ENCODE assay signal across 8 cellular contexts in the genomic region with DNA sequence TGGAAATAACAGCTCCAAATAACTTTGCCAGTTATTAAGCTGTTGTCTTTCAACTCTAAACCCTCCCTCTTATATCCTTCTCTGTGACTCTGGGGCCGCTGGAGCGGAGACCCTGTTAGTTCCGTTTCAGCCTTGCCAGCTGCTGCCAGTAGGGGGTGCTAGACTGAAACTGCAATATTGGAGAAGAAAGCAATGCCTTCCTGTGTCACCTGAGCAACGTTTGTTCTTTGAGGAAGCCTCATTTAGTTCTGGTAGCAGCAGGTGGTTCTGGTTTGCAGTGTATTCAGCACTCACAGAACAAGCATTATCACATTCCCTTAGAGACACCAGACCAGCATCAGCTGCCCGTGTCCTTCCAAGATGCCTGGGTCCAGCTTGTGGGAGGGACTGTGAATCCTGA. TPM values are rescaled to one million over a fixed set of nuclear protein-coding genes. Genes with fewer than 3 reads are reported as not detected.
A peak's percentile ranks its signal among the peaks of the same experiment; 100 is the strongest.
DNase-seq lines count a peak whose midpoint lies in the region; ATAC-seq and TF ChIP-seq lines count a peak whose summit lies in the region.

No MANE protein-coding gene starts in this region.

- peaks cover 0 to 4% (median 4%) of the 10 kb centered on the region in 3 donors for H3K36me3 Mint-ChIP-seq in immature natural killer cell

- BruUV-seq in Panc1 (replicated peaks; lab: Mats Ljungman, UMichigan): no TSS peak

- intact Hi-C loops in Panc1 (cut with micrococcal nuclease; ENCODE audit: unreplicated experiment): no loop called here

- POLR2A ChIA-PET in BJ (lab: Charles Lee): no interaction called here
- POLR2A ChIA-PET in Panc1 (lab: Charles Lee): no interaction called here

- in situ Hi-C loops in Panc1 (cut with HindIII; ENCODE audit: low pct_unique_long_range_greater_than_20kb, low sequenced_read_pairs): no loop called here

- H3K27me3 ChIP-seq in BJ (ENCODE audit: control insufficient read depth, insufficient read depth, low read length) (0 out of 2 replicates have a peak, but pooled peaks cover 1% of the 10 kb centered on the region), Panc1 (ENCODE audit: control insufficient read depth, insufficient read depth, low read length) (no peaks in the 10 kb centered on the region), hepatocyte (no peaks in the 10 kb centered on the region)

- H3K27ac Mint-ChIP-seq in immature natural killer cell: no peak overlapping the region

- ATAC-seq in GM18519 (IDR thresholded peaks at IDR 0.05; ENCODE audit: low FRiP score, unreplicated experiment) (peak; percentile 54), Panc1 (no peak), GM21423 (IDR thresholded peaks at IDR 0.05; ENCODE audit: unreplicated experiment) (no peak)

- H3K36me3 ChIP-seq in BJ (ENCODE audit: control insufficient read depth, insufficient read depth, low read length) (no peaks in the 10 kb centered on the region), Panc1 (ENCODE audit: control insufficient read depth, insufficient read depth, low read length) (no peaks in the 10 kb centered on the region), hepatocyte (replicated peaks; ENCODE audit: insufficient read depth, low read depth) (no peaks in the 10 kb centered on the region)

- no peaks in the 10 kb centered on the region for H3K4me1 Mint-ChIP-seq in immature natural killer cell

- no peaks in the 10 kb centered on the region for H3K79me2 ChIP-seq in hepatocyte

- no peaks in the 10 kb centered on the region for H3K9me2 ChIP-seq in hepatocyte (replicated peaks; ENCODE audit: insufficient read depth)

- CTCF ChIA-PET in BJ (lab: Yijun Ruan, JAX): interaction anchor here (0.7 to 1.6 kb wide), 6 partner anchors 11 to 518 kb away, joined by 3 to 6 read pairs (median 3); no protein-coding TSS in a partner anchor
- CTCF ChIA-PET in Panc1 (lab: Charles Lee): no interaction called here

- H3K27ac ChIP-seq in Panc1 (ENCODE audit: low read length): no peak overlapping the region
- no peak overlapping the region for H3K27ac ChIP-seq in hepatocyte

- DNase-seq in BJ (ENCODE audit: low read depth) (no peak), Panc1 (ENCODE audit: low read depth, low spot score) (no peak), hepatocyte (ENCODE audit: low spot score) (no peak), immature natural killer cell (no peak), NCI-H2107 treated with DMSO at 0.1 percent for 48 hours (lab: John Stamatoyannopoulos, UW; ENCODE audit: unreplicated experiment) (no peak), islet precursor cell (no peak)

- H3K4me3 ChIP-seq in BJ (ENCODE audit: low read depth, low read length): no peak overlapping the region
- H3K4me3 ChIP-seq in Panc1 (ENCODE audit: low read depth in 2 of 2, low read length in 2 of 2): no peak overlapping the region
- H3K4me3 ChIP-seq in hepatocyte: no peak overlapping the region

- H3K4me1 ChIP-seq in Panc1 (ENCODE audit: control insufficient read depth, insufficient read depth, low read length) (no peaks in the 10 kb centered on the region), hepatocyte (ENCODE audit: insufficient read depth) (peaks cover 7% of the 10 kb centered on the region)

- TF ChIP-seq CTCF in BJ (IDR thresholded peaks at IDR 0.05; ENCODE audit: insufficient read depth, low read depth, low read length) (peak; percentile 51; the same call in 1 of the 2 replicates), Panc1 (IDR thresholded peaks at IDR 0.05) (peak; percentile 76), hepatocyte (IDR thresholded peaks at IDR 0.05; ENCODE audit: poor library complexity) (peak; percentile 41)

- no peaks in the 10 kb centered on the region for H3K9me3 Mint-ChIP-seq in immature natural killer cell

- H4K20me1 ChIP-seq in hepatocyte (ENCODE audit: insufficient read depth, poor library complexity, severe bottlenecking): no peaks in the 10 kb centered on the region

- peaks cover 0 to 3% (median 2%) of the 10 kb centered on the region in 3 donors for H3K27me3 Mint-ChIP-seq in immature natural killer cell (ENCODE audit: low read depth in 3 of 3)

- WGBS in hepatocyte (ENCODE audit: low lambda C conversion rate, missing lambda C conversion rate): 76% methylated on average over 5 of the region's 5 CpGs

- no peak overlapping the region for H2AFZ ChIP-seq in hepatocyte

- no peaks in the 10 kb centered on the region for H3K9me3 ChIP-seq in Panc1 (ENCODE audit: control insufficient read depth, insufficient read depth, low read depth, low read length)
- H3K9me3 ChIP-seq in hepatocyte (ENCODE audit: low read depth): no peaks in the 10 kb centered on the region

- no peak overlapping the region for H3K4me3 Mint-ChIP-seq in immature natural killer cell

- no peak overlapping the region for H3K4me2 ChIP-seq in hepatocyte

RNA-seq across cellular contexts. Expression of a gene that starts 22.9 kb away (rescaled TPM):
- polyA plus RNA-seq in BJ (2011; rRNA removed) (10.6 and 19.9 TPM in 2 replicates), hepatocyte (19.2 and 21.0 TPM in 2 replicates), immature natural killer cell (1 to 10 TPM in 1 of 3 donors, under 1 TPM in 1, not detected in 1; 0.45 to 1.3 TPM)
- 27.1 and 52.7 TPM in 2 replicates for polyA minus RNA-seq in BJ (2011; rRNA and poly(A)+ RNA removed)
- total RNA-seq in Panc1 (2021; ENCODE audit: unreplicated experiment) (21.2 TPM), hepatocyte (51.5 and 52.6 TPM in 2 replicates)
- 12.4 TPM for polyA plus RNA-seq in Panc1 (2012; ENCODE audit: insufficient read length)
